In genomic region chr1:226722901-226723639, GRCh38 we compare ENCODE assay signal across 9 cellular contexts. TPM values are rescaled to one million over a fixed set of nuclear protein-coding genes. Genes with fewer than 3 reads are reported as not detected.
A peak's percentile ranks its signal among the peaks of the same experiment; 100 is the strongest.
DNase-seq lines count a peak whose midpoint lies in the region; ATAC-seq and TF ChIP-seq lines count a peak whose summit lies in the region.
"Had no signal": no experiment of that assay in that cellular context is flagged by ENCODE, and none has a peak within 500 bp of the region (broad histone marks: within the 10 kb centered on the region; RNA-seq: fewer than 3 reads in every experiment).

No MANE protein-coding gene starts in this region.

- DNase-seq in NCI-H1092 treated with DMSO at 0.1 percent for 48 hours (lab: John Stamatoyannopoulos, UW) (peak; percentile 79), NCI-H1092 (lab: John Stamatoyannopoulos, UW) (no peak), sigmoid colon (no peak), posterior vena cava (ENCODE audit: low spot score) (no peak), NCI-H2196 treated with DMSO at 0.1 percent for 48 hours (lab: John Stamatoyannopoulos, UW; ENCODE audit: unreplicated experiment) (no peak)
- DNase-seq: T-helper 9 cell had no signal

- no peak for TF ChIP-seq POLR2A in sigmoid colon (IDR thresholded peaks at IDR 0.05)

- H4K20me1 ChIP-seq in Loucy (ENCODE audit: insufficient read depth, low read length, poor library complexity, severe bottlenecking), result peaks cover 58% of the 10 kb centered on the region

- no peaks in the 10 kb centered on the region for H3K27me3 ChIP-seq in Loucy (ENCODE audit: insufficient read depth, low read length, poor library complexity, severe bottlenecking)
- no peaks in the 10 kb centered on the region for H3K27me3 ChIP-seq in sigmoid colon

- H3K27ac ChIP-seq in cingulate gyrus (ENCODE audit: low read depth, low read length) (peak overlapping the region; percentile 81), sigmoid colon (peak overlapping the region; percentile 66 to 95 (median 79))

- H3K4me1 ChIP-seq in Loucy (ENCODE audit: insufficient read depth, low read length, poor library complexity, severe bottlenecking) (peaks cover 65% of the 10 kb centered on the region), sigmoid colon (peaks cover 0 to 88% (median 84%) of the 10 kb centered on the region in 4 donors)

- intact Hi-C loops in sigmoid colon (cut with DNase I) (no loop called here), posterior vena cava (cut with DNase I) (loop anchor here in 1 of 2 donors (5.0 kb wide), 1 partner anchor 1619 kb away; no protein-coding TSS in a partner anchor)

- H3K9me2 ChIP-seq in Loucy (replicated peaks; ENCODE audit: low read depth, low read length), result no peaks in the 10 kb centered on the region

- H3K4me3 ChIP-seq in Loucy (ENCODE audit: low read length, poor library complexity, severe bottlenecking) (peak overlapping the region; percentile 57), sigmoid colon (no peak overlapping the region)

- H3K9ac ChIP-seq in Loucy (ENCODE audit: low read depth, low read length, poor library complexity, severe bottlenecking), result peak overlapping the region; percentile 58

- H3K36me3 ChIP-seq in Loucy (ENCODE audit: insufficient read depth, low read length) (peaks cover 35% of the 10 kb centered on the region; the same call in 1 of the 2 replicates), sigmoid colon (no peaks in the 10 kb centered on the region)

- no peak for TF ChIP-seq CTCF in Loucy (conservative IDR thresholded peaks at IDR 0.05; ENCODE audit: low read length)
- no peak for TF ChIP-seq CTCF in sigmoid colon (IDR thresholded peaks at IDR 0.05)

- H3K9me3 ChIP-seq in Loucy (ENCODE audit: insufficient read depth, low read depth, low read length) (no peaks in the 10 kb centered on the region), sigmoid colon (no peaks in the 10 kb centered on the region)

- H2AFZ ChIP-seq in Loucy (ENCODE audit: low read length), result no peak overlapping the region

- peak overlapping the region; percentile 78 for H3K4me2 ChIP-seq in Loucy (ENCODE audit: low read depth, low read length, poor library complexity, severe bottlenecking)

- no peak for ATAC-seq in HG02970 (IDR thresholded peaks at IDR 0.05; ENCODE audit: low FRiP score, unreplicated experiment)

- no peak for TF ChIP-seq EP300 in sigmoid colon (IDR thresholded peaks at IDR 0.05)

- 0 out of 2 replicates have a peak, but pooled peaks cover 4% of the 10 kb centered on the region for H3F3A ChIP-seq in Loucy (ENCODE audit: low read depth)

- 66 to 76% methylated on average over 14 of the region's 14 CpGs for WGBS in sigmoid colon, 2 donors

- peaks cover 98% of the 10 kb centered on the region for H3K79me2 ChIP-seq in Loucy (ENCODE audit: insufficient read depth, low read length)

RNA-seq across cellular contexts. Expression of gene ITPKB, which starts 16.0 kb away (rescaled TPM):
- total RNA-seq in sigmoid colon (10 to 100 TPM; 52.4 to 80.9 (median 61.7) TPM), posterior vena cava (10 to 100 TPM; 22.4 to 24.4 TPM)
- polyA plus RNA-seq in sigmoid colon, result 10 to 100 TPM in 1 of 3 donors, 1 to 10 TPM in 2; 1.4 to 20.4 (median 4.2) TPM
